Comparison of ENCODE assay signal across 26 cellular contexts in the genomic region with DNA sequence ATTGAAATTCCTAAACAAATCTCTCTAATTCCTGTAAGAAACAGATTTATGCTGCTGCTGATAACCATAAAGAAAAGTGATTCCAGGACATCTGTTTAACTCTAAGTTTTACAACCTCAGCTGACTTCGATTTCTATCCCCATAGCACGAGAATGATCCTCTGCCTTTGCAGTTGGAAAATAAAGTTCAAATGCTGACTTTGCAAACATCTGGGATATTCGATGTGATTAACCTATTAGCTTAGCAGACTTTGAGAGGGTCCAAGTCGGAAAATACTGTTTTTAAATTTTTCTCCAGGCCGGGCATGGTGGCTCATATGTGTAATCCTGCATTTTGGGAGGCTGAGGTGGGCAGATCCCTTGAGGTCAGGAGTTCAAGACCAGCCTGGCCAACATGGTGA.
"Had no signal": no experiment of that assay in that cellular context is flagged by ENCODE, and none has a peak within 500 bp of the region (broad histone marks: within the 10 kb centered on the region; RNA-seq: fewer than 3 reads in every experiment).

No MANE protein-coding gene starts in this region.

- H3K4me3 ChIP-seq: heart right ventricle, lung, prostate gland, right atrium auricular region, sigmoid colon, stomach, thyroid gland had no signal

- H3K36me3 ChIP-seq: heart right ventricle, prostate gland, right atrium auricular region, sigmoid colon, stomach, thyroid gland had no signal

- DNase-seq: cerebellar nuclear complex; cortex of kidney; effector memory CD8-positive, alpha-beta T cell; foreskin melanocyte; glutamatergic neuron; heart right ventricle; hypothalamus; kidney; natural killer cell; nucleus accumbens; sigmoid colon; stimulated activated CD4-positive, alpha-beta T cell treated with anti-CD3 and anti-CD28 coated beads, Interleukin-2, amount 100 ng/mL, for 24 hours; stimulated activated CD4-positive, alpha-beta T cell treated with anti-CD3 and anti-CD28 coated beads, Interleukin-4, amount 100 ng/mL, for 24 hours; stimulated activated naive CD4-positive, alpha-beta T cell treated with Interleukin-2 at 50 U/mL for 16 hours; stomach; thyroid gland had no signal

- H3K9me3 Mint-ChIP-seq: memory B cell; natural killer cell; stimulated activated effector memory CD8-positive, alpha-beta T cell treated with anti-CD3 and anti-CD28 coated beads, Interleukin-12 subunit alpha, Interleukin-12 subunit beta, amount 100 ng/mL, for 72 hours; type B pancreatic cell had no signal

- FAIRE-seq: kidney had no signal

- H3K27me3 Mint-ChIP-seq: effector memory CD8-positive, alpha-beta T cell had no signal

- H3K9me3 ChIP-seq: heart right ventricle, prostate gland, right atrium auricular region, sigmoid colon, stomach, thyroid gland had no signal

- H3K4me3 Mint-ChIP-seq: effector memory CD8-positive, alpha-beta T cell; memory B cell; natural killer cell; neural crest cell; stimulated activated effector memory CD8-positive, alpha-beta T cell treated with anti-CD3 and anti-CD28 coated beads, Interleukin-12 subunit alpha, Interleukin-12 subunit beta, amount 100 ng/mL, for 72 hours; type B pancreatic cell had no signal

- H3K36me3 Mint-ChIP-seq: memory B cell; natural killer cell; stimulated activated effector memory CD8-positive, alpha-beta T cell treated with anti-CD3 and anti-CD28 coated beads, Interleukin-12 subunit alpha, Interleukin-12 subunit beta, amount 100 ng/mL, for 72 hours; type B pancreatic cell had no signal

- H3K27me3 ChIP-seq: right atrium auricular region, sigmoid colon, stomach, thyroid gland had no signal

- ATAC-seq: effector memory CD8-positive, alpha-beta T cell; esophagus mucosa; heart right ventricle; left lobe of liver; natural killer cell; stimulated activated effector memory CD8-positive, alpha-beta T cell treated with anti-CD3 and anti-CD28 coated beads, Interleukin-12 subunit alpha, Interleukin-12 subunit beta, amount 100 ng/mL, for 72 hours had no signal

- H3K27ac ChIP-seq: epithelial cell of prostate, heart right ventricle, prostate gland, right atrium auricular region, sigmoid colon, stomach, thyroid gland had no signal

- H3K27ac Mint-ChIP-seq: effector memory CD8-positive, alpha-beta T cell; memory B cell; natural killer cell; stimulated activated effector memory CD8-positive, alpha-beta T cell treated with anti-CD3 and anti-CD28 coated beads, Interleukin-12 subunit alpha, Interleukin-12 subunit beta, amount 100 ng/mL, for 72 hours; type B pancreatic cell had no signal

- H3K4me1 Mint-ChIP-seq: memory B cell; natural killer cell; stimulated activated effector memory CD8-positive, alpha-beta T cell treated with anti-CD3 and anti-CD28 coated beads, Interleukin-12 subunit alpha, Interleukin-12 subunit beta, amount 100 ng/mL, for 72 hours had no signal

- H3K4me1 ChIP-seq: heart right ventricle, prostate gland, right atrium auricular region, sigmoid colon, stomach, thyroid gland had no signal
